13 cellular contexts compared by ENCODE assay signal in the genomic region with DNA sequence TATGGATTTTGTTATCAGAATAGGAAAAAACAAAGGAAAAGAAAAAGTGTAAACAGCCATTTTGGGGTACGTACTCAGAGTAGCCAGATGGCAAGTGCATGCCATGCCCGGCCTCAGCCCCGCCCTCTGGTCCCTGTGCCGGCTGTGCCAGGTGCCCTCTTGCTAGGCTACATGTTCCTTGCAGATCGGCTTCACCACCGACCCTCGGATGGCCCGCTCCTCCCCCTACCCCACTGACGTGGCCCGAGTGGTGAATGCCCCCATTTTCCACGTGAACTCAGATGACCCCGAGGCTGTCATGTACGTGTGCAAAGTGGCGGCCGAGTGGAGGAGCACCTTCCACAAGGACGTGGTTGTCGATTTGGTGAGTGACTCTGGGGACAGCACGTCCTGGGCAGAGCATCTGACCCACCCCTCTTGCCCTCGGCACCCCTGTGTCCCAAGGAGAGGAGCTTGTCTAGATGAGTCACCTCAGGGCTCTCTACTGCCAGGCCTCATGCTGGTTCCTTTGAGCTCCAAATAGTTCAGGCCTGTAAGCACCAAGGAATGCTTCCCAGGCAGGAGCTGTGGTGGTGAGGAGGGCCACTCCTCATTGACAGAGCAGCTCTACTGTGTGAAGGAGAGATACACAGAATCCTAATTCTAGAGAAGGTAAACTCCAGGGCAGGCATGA. TPM values are rescaled to one million over a fixed set of nuclear protein-coding genes. Genes with fewer than 3 reads are reported as not detected.
DNase-seq lines count a peak whose midpoint lies in the region; ATAC-seq and TF ChIP-seq lines count a peak whose summit lies in the region.
"Had no signal": no experiment of that assay in that cellular context is flagged by ENCODE, and none has a peak within 500 bp of the region (broad histone marks: within the 10 kb centered on the region; RNA-seq: fewer than 3 reads in every experiment).

No MANE protein-coding gene starts in this region.

- H3K27ac Mint-ChIP-seq in activated T-helper 17 cell treated with anti-CD3 and anti-CD28 coated beads, Interleukin-2, amount 50 U/mL, for 72 hours, result peak overlapping the region; percentile 21
- H3K27ac Mint-ChIP-seq: natural killer cell treated with Interleukin-12 subunit alpha and Interleukin-12 subunit beta and Interleukin-15 and Interleukin-18, amount 100 ng/mL, for 72 hours had no signal

- no peak for TF ChIP-seq POLR2A in sigmoid colon (IDR thresholded peaks at IDR 0.05)

- no peaks in the 10 kb centered on the region for H3K27me3 Mint-ChIP-seq in activated T-helper 17 cell treated with anti-CD3 and anti-CD28 coated beads, Interleukin-2, amount 50 U/mL, for 72 hours
- H3K27me3 Mint-ChIP-seq: natural killer cell treated with Interleukin-12 subunit alpha and Interleukin-12 subunit beta and Interleukin-15 and Interleukin-18, amount 100 ng/mL, for 72 hours had no signal

- WGBS in sigmoid colon, 2 donors, result 92 to 95% methylated on average over 19 of the region's 19 CpGs

- H3K4me1 Mint-ChIP-seq in activated T-helper 17 cell treated with anti-CD3 and anti-CD28 coated beads, Interleukin-2, amount 50 U/mL, for 72 hours, result no peaks in the 10 kb centered on the region

- no peak overlapping the region for H3K4me3 Mint-ChIP-seq in activated T-helper 17 cell treated with anti-CD3 and anti-CD28 coated beads, Interleukin-2, amount 50 U/mL, for 72 hours
- H3K4me3 Mint-ChIP-seq: natural killer cell treated with Interleukin-12 subunit alpha and Interleukin-12 subunit beta and Interleukin-15 and Interleukin-18, amount 100 ng/mL, for 72 hours had no signal

- peaks cover 85% of the 10 kb centered on the region for H3K36me3 Mint-ChIP-seq in activated T-helper 17 cell treated with anti-CD3 and anti-CD28 coated beads, Interleukin-2, amount 50 U/mL, for 72 hours (ENCODE audit: low read depth)

- H3K4me3 ChIP-seq in sigmoid colon (no peak overlapping the region), coronary artery (no peak overlapping the region)

- DNase-seq in GM03348 (ENCODE audit: low spot score), result peak; percentile 81
- peak; percentile 12 for DNase-seq in glomerular visceral epithelial cell (ENCODE audit: extremely low spot score)
- DNase-seq in sigmoid colon, result peak; percentile 47
- DNase-seq in activated CD8-positive, alpha-beta memory T cell treated with anti-CD3 and anti-CD28 coated beads for 24 hours, result no peak
- DNase-seq in activated T-cell treated with anti-CD3 and anti-CD28 coated beads, Interleukin-2, amount 50 U/mL, for 48 hours, result no peak
- no peak for DNase-seq in HuH-7 (ENCODE audit: low spot score)
- DNase-seq in coronary artery (ENCODE audit: low spot score), result no peak
- DNase-seq: activated CD4-positive, alpha-beta T cell treated with anti-CD3 and anti-CD28 coated beads for 48 hours; activated naive CD4-positive, alpha-beta T cell treated with Interleukin-2 at 50 U/mL for 16 hours; effector CD4-positive, alpha-beta T cell; NCI-H1436 had no signal

- intact Hi-C loops in sigmoid colon (cut with DNase I), result no loop called here

- no peaks in the 10 kb centered on the region for H3K27me3 ChIP-seq in sigmoid colon

- no peaks in the 10 kb centered on the region for H3K9me3 Mint-ChIP-seq in activated T-helper 17 cell treated with anti-CD3 and anti-CD28 coated beads, Interleukin-2, amount 50 U/mL, for 72 hours
- H3K9me3 Mint-ChIP-seq: natural killer cell treated with Interleukin-12 subunit alpha and Interleukin-12 subunit beta and Interleukin-15 and Interleukin-18, amount 100 ng/mL, for 72 hours had no signal

- no peak for TF ChIP-seq EP300 in sigmoid colon (IDR thresholded peaks at IDR 0.05)

- H3K27ac ChIP-seq in sigmoid colon (no peak overlapping the region), coronary artery (no peak overlapping the region)

- peaks cover 39 to 85% (median 48%) of the 10 kb centered on the region in 4 donors for H3K36me3 ChIP-seq in sigmoid colon

- no peak for ATAC-seq in activated T-helper 17 cell treated with anti-CD3 and anti-CD28 coated beads, Interleukin-2, amount 50 U/mL, for 72 hours (replicated peaks)
- ATAC-seq: natural killer cell treated with Interleukin-12 subunit alpha and Interleukin-12 subunit beta and Interleukin-15 and Interleukin-18, amount 100 ng/mL, for 72 hours had no signal

- no peaks in the 10 kb centered on the region for H3K4me1 ChIP-seq in sigmoid colon

- H3K9me3 ChIP-seq in sigmoid colon, result no peaks in the 10 kb centered on the region

- TF ChIP-seq CTCF in sigmoid colon (IDR thresholded peaks at IDR 0.05) (no peak), coronary artery (IDR thresholded peaks at IDR 0.05) (no peak)

RNA-seq across cellular contexts. Expression of gene ZMIZ2, which starts 54.9 kb away (rescaled TPM):
- total RNA-seq in activated T-helper 17 cell treated with anti-CD3 and anti-CD28 coated beads, Interleukin-2, amount 50 U/mL, for 72 hours, result 100 to 1,000 TPM in 1 of 2 donors, 10 to 100 TPM in 1; 88.7 to 134 TPM
- total RNA-seq in sigmoid colon, result 10 to 100 TPM; 11.1 to 44.6 (median 12.5) TPM
- 10 to 100 TPM in 1 of 3 donors, 1 to 10 TPM in 2; 8.4 to 64.7 (median 8.6) TPM for polyA plus RNA-seq in sigmoid colon

Comparison
In these comparisons a context has a peak if more than half of its experiments do, and no peak if none do; other contexts are left out.
1. DNase-seq: peak in GM03348 (single experiment), glomerular visceral epithelial cell (single experiment) and sigmoid colon (single experiment); none in activated CD8-positive, alpha-beta memory T cell treated with anti-CD3 and anti-CD28 coated beads for 24 hours (single experiment), activated T-cell treated with anti-CD3 and anti-CD28 coated beads, Interleukin-2, amount 50 U/mL, for 48 hours (0 of 2), HuH-7 (single experiment) and coronary artery (single experiment).